Comparison of ENCODE assay signal across 13 cellular contexts in genomic region chr17:19979917-19980770, GRCh38. TPM values are rescaled to one million over a fixed set of nuclear protein-coding genes. Genes with fewer than 3 reads are reported as not detected.
DNase-seq lines count a peak whose midpoint lies in the region; ATAC-seq and TF ChIP-seq lines count a peak whose summit lies in the region.
"Had no signal": no experiment of that assay in that cellular context is flagged by ENCODE, and none has a peak within 500 bp of the region (broad histone marks: within the 10 kb centered on the region; RNA-seq: fewer than 3 reads in every experiment).

No MANE protein-coding gene starts in this region.

- H3K36me3 ChIP-seq in WERI-Rb-1 (peaks cover 8% of the 10 kb centered on the region), smooth muscle cell (ENCODE audit: low read depth) (no peaks in the 10 kb centered on the region), Caco-2 (ENCODE audit: control insufficient read depth, insufficient read depth, low read length) (no peaks in the 10 kb centered on the region)

- no peak for TF ChIP-seq CTCF in WERI-Rb-1 (IDR thresholded peaks at IDR 0.05; ENCODE audit: low read depth, low read length)
- TF ChIP-seq CTCF in smooth muscle cell (IDR thresholded peaks at IDR 0.05; ENCODE audit: borderline replicate concordance, insufficient read depth, poor library complexity, severe bottlenecking): no peak
- TF ChIP-seq CTCF in Caco-2 (IDR thresholded peaks at IDR 0.05; ENCODE audit: insufficient read depth in 1 of 2, low read depth in 1 of 2, low read length in 1 of 2, severe bottlenecking in 1 of 2, unreplicated experiment in 1 of 2): no peak

- peaks cover 11% of the 10 kb centered on the region for H3F3A ChIP-seq in smooth muscle cell (ENCODE audit: low read depth)

- H3K4me1 ChIP-seq in right cardiac atrium (ENCODE audit: control insufficient read depth, insufficient read depth, low read length): peaks cover 3% of the 10 kb centered on the region
- H3K4me1 ChIP-seq in smooth muscle cell (ENCODE audit: low read depth): peaks cover 23% of the 10 kb centered on the region
- H3K4me1 ChIP-seq in Caco-2: peaks cover 4% of the 10 kb centered on the region; the same call in 1 of the 2 replicates

- no TSS peak for BruUV-seq in Caco-2 (replicated peaks; lab: Mats Ljungman, UMichigan)

- H2AFZ ChIP-seq in smooth muscle cell (ENCODE audit: low read depth): peak overlapping the region; percentile 56

- H3K27ac Mint-ChIP-seq in Caco-2 (ENCODE audit: unreplicated experiment): no peak overlapping the region
- H3K27ac Mint-ChIP-seq: activated T-cell treated with anti-CD3 and anti-CD28 coated beads, Interleukin-2, amount 50 U/mL, for 72 hours; stimulated activated naive B cell treated with anti-CD40 and anti-IgM and Interleukin-4, amounts not matched to agents 10 μg/mL and 1 μg/mL and 100 μg/mL, for 72 hours had no signal

- H3K27ac ChIP-seq in WERI-Rb-1 (peak overlapping the region; percentile 23; the same call in 1 of the 2 replicates), right cardiac atrium (ENCODE audit: low read length) (no peak overlapping the region), smooth muscle cell (ENCODE audit: low read depth) (peak overlapping the region; percentile 75)
- H3K27ac ChIP-seq: KMS-11 had no signal

- no peaks in the 10 kb centered on the region for H4K20me1 ChIP-seq in smooth muscle cell (ENCODE audit: low read depth)

- no peak overlapping the region for H3K4me3 Mint-ChIP-seq in Caco-2 (ENCODE audit: unreplicated experiment)
- H3K4me3 Mint-ChIP-seq: activated T-cell treated with anti-CD3 and anti-CD28 coated beads, Interleukin-2, amount 50 U/mL, for 72 hours had no signal

- CTCF ChIA-PET in Caco-2 (lab: Charles Lee): no interaction called here

- peaks cover 19% of the 10 kb centered on the region for H3K36me3 Mint-ChIP-seq in Caco-2 (ENCODE audit: insufficient read depth, unreplicated experiment)

- POLR2A ChIA-PET in Caco-2 (lab: Charles Lee): no interaction called here

- WGBS in right cardiac atrium: 57% methylated on average over 43 of the region's 43 CpGs
- 14% methylated on average over 42 of the region's 43 CpGs for WGBS in smooth muscle cell (ENCODE audit: low lambda C conversion rate)

- H3K9ac ChIP-seq in smooth muscle cell (ENCODE audit: low read depth): peak overlapping the region; percentile 33
- H3K9ac ChIP-seq: KMS-11 had no signal

- ATAC-seq in right cardiac atrium: peak; percentile 41 to 44
- no peak for ATAC-seq in GM21825 (IDR thresholded peaks at IDR 0.05; ENCODE audit: unreplicated experiment)
- ATAC-seq: activated T-cell treated with anti-CD3 and anti-CD28 coated beads, Interleukin-2, amount 50 U/mL, for 72 hours; stimulated activated naive B cell treated with anti-CD40 and anti-IgM and Interleukin-4, amounts not matched to agents 10 μg/mL and 1 μg/mL and 100 μg/mL, for 72 hours had no signal

- intact Hi-C loops in right cardiac atrium (cut with DNase I) (no loop called here), Caco-2 (cut with micrococcal nuclease; ENCODE audit: unreplicated experiment) (no loop called here)

- no peaks in the 10 kb centered on the region for H3K27me3 Mint-ChIP-seq in Caco-2 (ENCODE audit: insufficient read depth, unreplicated experiment)
- H3K27me3 Mint-ChIP-seq: stimulated activated naive B cell treated with anti-CD40 and anti-IgM and Interleukin-4, amounts not matched to agents 10 μg/mL and 1 μg/mL and 100 μg/mL, for 72 hours had no signal

- H3K4me3 ChIP-seq in WERI-Rb-1 (ENCODE audit: low read depth, low read length) (peak overlapping the region; percentile 14), right cardiac atrium (ENCODE audit: low read length) (no peak overlapping the region), smooth muscle cell (peak overlapping the region; percentile 97), Caco-2 (ENCODE audit: low read depth, low read length) (no peak overlapping the region)

- H3K4me2 ChIP-seq in smooth muscle cell: peak overlapping the region; percentile 91
- H3K4me2 ChIP-seq: KMS-11 had no signal

- H3K4me1 Mint-ChIP-seq in Caco-2 (ENCODE audit: low read depth, unreplicated experiment): no peaks in the 10 kb centered on the region

- peaks cover 26% of the 10 kb centered on the region for H3K79me2 ChIP-seq in smooth muscle cell (ENCODE audit: low read depth)

- H3K9me3 ChIP-seq in WERI-Rb-1 (ENCODE audit: severe bottlenecking) (peaks cover 9% of the 10 kb centered on the region), right cardiac atrium (ENCODE audit: control insufficient read depth, low read length) (no peaks in the 10 kb centered on the region), smooth muscle cell (replicated peaks; ENCODE audit: low read depth) (no peaks in the 10 kb centered on the region), Caco-2 (no peaks in the 10 kb centered on the region)

- H3K9me3 Mint-ChIP-seq in Caco-2 (ENCODE audit: unreplicated experiment): no peaks in the 10 kb centered on the region
- H3K9me3 Mint-ChIP-seq: stimulated activated naive B cell treated with anti-CD40 and anti-IgM and Interleukin-4, amounts not matched to agents 10 μg/mL and 1 μg/mL and 100 μg/mL, for 72 hours had no signal

- DNase-seq in Kasumi-1 (lab: John Stamatoyannopoulos, UW): peak; percentile 43 to 51
- peak; percentile 78 for DNase-seq in WERI-Rb-1
- peak; percentile 64 to 86 (median 86) for DNase-seq in right cardiac atrium
- peak; percentile 24 for DNase-seq in smooth muscle cell (lab: John Stamatoyannopoulos, UW; ENCODE audit: unreplicated experiment)
- no peak for DNase-seq in kidney tubule cell (ENCODE audit: low spot score)
- DNase-seq in OCI-M1 (lab: John Stamatoyannopoulos, UW): no peak
- no peak for DNase-seq in Caco-2
- DNase-seq: activated T-cell treated with anti-CD3 and anti-CD28 coated beads, Interleukin-2, amount 50 U/mL, for 72 hours; NCI-H2227 treated with DMSO at 0.1 percent for 48 hours; stimulated activated CD4-positive, alpha-beta T cell treated with anti-CD3 and anti-CD28 coated beads, Interleukin-1b, Interleukin-23, amount 100 ng/mL, for 48 hours; stimulated activated naive B cell treated with anti-CD40 and anti-IgM and Interleukin-4, amounts not matched to agents 10 μg/mL and 1 μg/mL and 100 μg/mL, for 72 hours had no signal

- H3K27me3 ChIP-seq in WERI-Rb-1 (ENCODE audit: insufficient read depth, low read depth, severe bottlenecking) (no peaks in the 10 kb centered on the region), right cardiac atrium (ENCODE audit: control insufficient read depth, insufficient read depth) (no peaks in the 10 kb centered on the region), smooth muscle cell (ENCODE audit: low read depth) (no peaks in the 10 kb centered on the region), Caco-2 (replicated peaks; ENCODE audit: control insufficient read depth, insufficient read depth, low read length) (no peaks in the 10 kb centered on the region)

RNA-seq across cellular contexts. Expression of gene AKAP10, which starts 2.5 kb away (rescaled TPM):
- 10 to 100 TPM; 17.4 to 23.1 (median 20.3) TPM for total RNA-seq in right cardiac atrium
- 6.2 TPM for polyA plus RNA-seq in right cardiac atrium
- 28.4 and 28.6 TPM in 2 replicates for total RNA-seq in smooth muscle cell
- polyA plus RNA-seq in smooth muscle cell: 23.7 and 28.0 TPM in 2 replicates
- total RNA-seq in Caco-2 (2022): 39.9 and 41.2 TPM in 2 replicates

RNA-seq across cellular contexts. Expression of gene SPECC1, which starts 29.0 kb away (rescaled TPM):
- total RNA-seq in right cardiac atrium (1 to 10 TPM; 7.8 to 9.7 (median 8.5) TPM), smooth muscle cell (72.0 and 96.0 TPM in 2 replicates), Caco-2 (2022) (111 and 123 TPM in 2 replicates)
- polyA plus RNA-seq in right cardiac atrium (3.1 TPM), smooth muscle cell (20.0 and 31.3 TPM in 2 replicates)

Comparison
In these comparisons a context has a peak if more than half of its experiments do, and no peak if none do; other contexts are left out.
1. DNase-seq: peak in Kasumi-1 (2 of 2), WERI-Rb-1 (single experiment), right cardiac atrium (3 of 3) and smooth muscle cell (single experiment); none in kidney tubule cell (single experiment), OCI-M1 (single experiment) and Caco-2 (0 of 2).
2. H3K4me3 ChIP-seq: peak in WERI-Rb-1 (single experiment) and smooth muscle cell (single experiment); none in right cardiac atrium (single experiment) and Caco-2 (single experiment).